ENCODE assay signal across 8 cellular contexts in genomic region chr19:10269333-10270179, GRCh38. TPM values are rescaled to one million over a fixed set of nuclear protein-coding genes. Genes with fewer than 3 reads are reported as not detected.
DNase-seq lines count a peak whose midpoint lies in the region; ATAC-seq and TF ChIP-seq lines count a peak whose summit lies in the region.

No MANE protein-coding gene starts in this region.

- H3K56ac ChIP-seq in IMR-90 (ENCODE audit: extremely low read depth, insufficient read depth, low read length), result no peak overlapping the region

- H3K79me2 ChIP-seq in neural cell (replicated peaks; ENCODE audit: insufficient read depth, low read length), result no peaks in the 10 kb centered on the region

- H3K18ac ChIP-seq in IMR-90 (ENCODE audit: low read depth, low read length), result no peak overlapping the region

- TF ChIP-seq RAD21 in IMR-90 (IDR thresholded peaks at IDR 0.05; ENCODE audit: low read length) (peak; percentile 97), neural cell (conservative IDR thresholded peaks at IDR 0.05) (peak; percentile 92)

- H3K36me3 ChIP-seq in IMR-90 (ENCODE audit: control insufficient read depth, insufficient read depth, low read length) (no peaks in the 10 kb centered on the region), RWPE2 (ENCODE audit: low read depth) (no peaks in the 10 kb centered on the region), neural cell (ENCODE audit: insufficient read depth, low read length) (no peaks in the 10 kb centered on the region)

- H2AK9ac ChIP-seq in IMR-90 (replicated peaks; ENCODE audit: low read depth, low read length, poor library complexity), result peak overlapping the region; percentile 81

- peak overlapping the region; percentile 64 for H2BK120ac ChIP-seq in IMR-90 (ENCODE audit: low read depth, low read length)

- H3K4me3 ChIP-seq in GM12875 (ENCODE audit: low read depth, low read length) (peak overlapping the region; percentile 81), IMR-90 (ENCODE audit: insufficient read depth, low read depth, low read length) (no peak overlapping the region), RWPE2 (ENCODE audit: severe bottlenecking) (peak overlapping the region; percentile 12), fibroblast of villous mesenchyme (ENCODE audit: low read depth, low read length) (peak overlapping the region; percentile 51), neural cell (ENCODE audit: low read length) (peak overlapping the region; percentile 47)

- H3K4me1 ChIP-seq in IMR-90 (ENCODE audit: control insufficient read depth, insufficient read depth, low read length), result peaks cover 3% of the 10 kb centered on the region; the same call in 1 of the 2 replicates
- H3K4me1 ChIP-seq in RWPE2 (ENCODE audit: insufficient read depth, poor library complexity, severe bottlenecking), result no peaks in the 10 kb centered on the region

- H4K8ac ChIP-seq in IMR-90 (ENCODE audit: low read depth in 2 of 2, low read length in 2 of 2), result peak overlapping the region; percentile 64 to 81; a peak in 3 of 4 replicates

- 16% methylated on average over 22 of the region's 59 CpGs; no CpG with 5 or more reads in 1 of the 2 experiments for WGBS in IMR-90 (ENCODE audit: extremely low coverage in 2 of 2, insufficient read length in 1 of 2), 2 experiments

- H3K4me2 ChIP-seq in IMR-90 (ENCODE audit: low read depth, low read length) (peak overlapping the region; percentile 60), neural cell (ENCODE audit: low read length) (no peak overlapping the region)

- H2AK5ac ChIP-seq in IMR-90 (ENCODE audit: low read depth, low read length), result peak overlapping the region; percentile 37; the same call in 1 of the 2 replicates

- no peak overlapping the region for H3K23ac ChIP-seq in IMR-90 (ENCODE audit: low read depth, low read length)

- H2BK15ac ChIP-seq in IMR-90 (ENCODE audit: low read depth, low read length), result no peak overlapping the region; the same call in 2 of the 3 replicates

- no peaks in the 10 kb centered on the region for H4K20me1 ChIP-seq in IMR-90 (ENCODE audit: insufficient read depth, low read length)
- H4K20me1 ChIP-seq in neural cell (ENCODE audit: insufficient read depth), result no peaks in the 10 kb centered on the region

- intact Hi-C loops in IMR-90 (cut with micrococcal nuclease), result loop anchor here (1.0 to 2.0 kb wide), 3 partner anchors 46 to 120 kb away; no protein-coding TSS in a partner anchor

- peak overlapping the region; percentile 41 for H4K91ac ChIP-seq in IMR-90 (ENCODE audit: insufficient read depth, low read depth, low read length)

- peak; percentile 94 for TF ChIP-seq CTCF in GM12875 (IDR thresholded peaks at IDR 0.05; ENCODE audit: borderline replicate concordance, insufficient read depth, low read depth, low read length)
- peak; percentile 97 for TF ChIP-seq CTCF in IMR-90 (conservative IDR thresholded peaks at IDR 0.05; ENCODE audit: low read depth, low read length)
- TF ChIP-seq CTCF in RWPE2 (IDR thresholded peaks at IDR 0.05; ENCODE audit: poor library complexity, severe bottlenecking), result peak; percentile 97
- TF ChIP-seq CTCF in fibroblast of villous mesenchyme (IDR thresholded peaks at IDR 0.05; ENCODE audit: insufficient read depth, low read depth, low read length), result peak; percentile 92
- peak; percentile 91 for TF ChIP-seq CTCF in neural cell (IDR thresholded peaks at IDR 0.05; ENCODE audit: poor library complexity, severe bottlenecking)

- CTCF ChIA-PET in IMR-90 (lab: Yijun Ruan, JAX), result interaction anchor here (0.6 to 1.8 kb wide), 6 partner anchors 22 to 137 kb away, joined by 3 to 12 read pairs (median 4); no protein-coding TSS in a partner anchor

- in situ Hi-C loops in IMR-90 (cut with MboI; ENCODE audit: low sequenced_read_pairs), result no loop called here

- no peak overlapping the region for H3K14ac ChIP-seq in IMR-90 (replicated peaks; ENCODE audit: low read depth, low read length)

- no peak overlapping the region for H3K9ac ChIP-seq in IMR-90 (ENCODE audit: low read depth, low read length)
- no peak overlapping the region for H3K9ac ChIP-seq in neural cell (ENCODE audit: low read length)

- no peaks in the 10 kb centered on the region for H3K9me1 ChIP-seq in IMR-90 (ENCODE audit: insufficient read depth, low read length)

- no peak for TF ChIP-seq POLR2A in IMR-90 (IDR thresholded peaks at IDR 0.05; ENCODE audit: low read depth, low read length)

- ATAC-seq in IMR-90 (ENCODE audit: low read depth) (peak; percentile 89), RWPE2 (ENCODE audit: low read depth) (peak; percentile 74), HG03378 (IDR thresholded peaks at IDR 0.05; ENCODE audit: unreplicated experiment) (no peak)
- peak; percentile 60 for ATAC-seq in stimulated activated naive CD8-positive, alpha-beta T cell treated with anti-CD3 and anti-CD28 coated beads, Interleukin-15, Interleukin-2, amounts not matched to agents 100 U/mL and 50 U/mL, for 24 hours

- POLR2A ChIA-PET in IMR-90 (lab: Charles Lee; ENCODE audit: unreplicated experiment), result no interaction called here

- peak; percentile 65 for DNase-seq in IMR-90
- peak; percentile 72 for DNase-seq in RWPE2 (ENCODE audit: low spot score)
- DNase-seq in activated effector memory CD4-positive, alpha-beta T cell treated with Interleukin-2 at 50 U/mL for 16 hours, result peak; percentile 75
- DNase-seq in fibroblast of villous mesenchyme (ENCODE audit: low read depth), result peak; percentile 73
- DNase-seq in stimulated activated naive CD8-positive, alpha-beta T cell treated with anti-CD3 and anti-CD28 coated beads, Interleukin-15, Interleukin-2, amounts not matched to agents 100 U/mL and 50 U/mL, for 24 hours, result peak; percentile 95

- H3K27me3 ChIP-seq in IMR-90 (ENCODE audit: control insufficient read depth, insufficient read depth, low read length), result no peaks in the 10 kb centered on the region; the same call in 1 of the 2 replicates
- H3K27me3 ChIP-seq in RWPE2 (ENCODE audit: insufficient read depth, poor library complexity, severe bottlenecking), result peaks cover 11% of the 10 kb centered on the region
- H3K27me3 ChIP-seq in neural cell (ENCODE audit: insufficient read depth, low read depth, low read length), result peaks cover 43% of the 10 kb centered on the region

- no peak for TF ChIP-seq EP300 in neural cell (conservative IDR thresholded peaks at IDR 0.05; ENCODE audit: poor library complexity, severe bottlenecking)

- H2AFZ ChIP-seq in IMR-90 (replicated peaks; ENCODE audit: low read length, poor library complexity) (peak overlapping the region; percentile 94), neural cell (ENCODE audit: low read depth, low read length) (no peak overlapping the region)

- no peak overlapping the region for H3K27ac ChIP-seq in IMR-90 (ENCODE audit: insufficient read depth, low read length)
- H3K27ac ChIP-seq in RWPE2 (ENCODE audit: poor library complexity, severe bottlenecking), result no peak overlapping the region
- no peak overlapping the region for H3K27ac ChIP-seq in neural cell (ENCODE audit: low read length)

- no peak overlapping the region for H2BK5ac ChIP-seq in IMR-90 (ENCODE audit: low read depth, low read length, poor library complexity, severe bottlenecking)

- H3F3A ChIP-seq in neural cell (ENCODE audit: insufficient read depth, low read length, poor library complexity, severe bottlenecking), result no peaks in the 10 kb centered on the region

- BruUV-seq in IMR-90 (replicated peaks; lab: Mats Ljungman, UMichigan), result no TSS peak

- peak overlapping the region; percentile 60 for H3K4ac ChIP-seq in IMR-90 (ENCODE audit: low read depth, low read length)

- H3K9me2 ChIP-seq in neural cell (ENCODE audit: insufficient read depth, low read length), result no peaks in the 10 kb centered on the region

- H3K9me3 ChIP-seq in IMR-90 (ENCODE audit: control insufficient read depth, insufficient read depth, low read length) (no peaks in the 10 kb centered on the region), RWPE2 (ENCODE audit: severe bottlenecking) (no peaks in the 10 kb centered on the region), neural cell (ENCODE audit: low read length) (no peaks in the 10 kb centered on the region)

- H2BK20ac ChIP-seq in IMR-90 (ENCODE audit: low read depth, low read length), result no peak overlapping the region

- peak overlapping the region; percentile 49 for H4K5ac ChIP-seq in IMR-90 (ENCODE audit: low read depth, low read length)

- dilution Hi-C loops in IMR-90 (cut with HindIII; ENCODE audit: low sequenced_read_pairs, unreplicated experiment), result no loop called here

- 0 out of 4 replicates have a peak, but pooled peaks cover 0 to 6% of the 10 kb centered on the region in 2 experiments for H3K79me1 ChIP-seq in IMR-90 (ENCODE audit: low read depth in 1 of 2, low read length in 2 of 2)

RNA-seq across cellular contexts. Expression of gene ICAM1, which starts 1.4 kb away (rescaled TPM):
- total RNA-seq in IMR-90 (2012; rRNA removed) (6.9 and 10.6 TPM in 2 replicates), fibroblast of villous mesenchyme (75.1 and 244 TPM in 2 replicates)
- polyA plus RNA-seq in IMR-90 (2012; rRNA removed) (18.3 and 19.1 TPM in 2 replicates), neural cell (not detected in 2 replicates)
- 11.0 and 21.7 TPM in 2 replicates for polyA plus RNA-seq in IMR-90 (2012; cell fraction: cytosol; rRNA removed)
- polyA plus RNA-seq in IMR-90 (2012; cell fraction: nucleus; rRNA removed; ENCODE audit: low replicate concordance), result 16.7 and 18.8 TPM in 2 replicates
- polyA minus RNA-seq in neural cell, result not detected in 2 replicates

RNA-seq across cellular contexts. Expression of gene ICAM4, which starts 17.2 kb away (rescaled TPM):
- 2.3 and 2.5 TPM in 2 replicates for total RNA-seq in IMR-90 (2012; rRNA removed)
- 4.0 TPM in 2 replicates for polyA plus RNA-seq in IMR-90 (2012; rRNA removed)
- 4.6 and 6.4 TPM in 2 replicates for polyA plus RNA-seq in IMR-90 (2012; cell fraction: cytosol; rRNA removed)
- polyA plus RNA-seq in IMR-90 (2012; cell fraction: nucleus; rRNA removed; ENCODE audit: low replicate concordance), result 1.1 and 1.2 TPM in 2 replicates
- 3.2 and 4.7 TPM in 2 replicates for total RNA-seq in fibroblast of villous mesenchyme
- polyA plus RNA-seq in neural cell, result not detected in 2 replicates
- not detected in 2 replicates for polyA minus RNA-seq in neural cell

RNA-seq across cellular contexts. Expression of gene MRPL4, which starts 17.5 kb away (rescaled TPM):
- total RNA-seq in IMR-90 (2012; rRNA removed) (32.8 and 36.4 TPM in 2 replicates), fibroblast of villous mesenchyme (42.3 and 51.5 TPM in 2 replicates)
- polyA plus RNA-seq in IMR-90 (2012; rRNA removed) (108 and 123 TPM in 2 replicates), neural cell (27.1 and 27.2 TPM in 2 replicates)
- polyA plus RNA-seq in IMR-90 (2012; cell fraction: cytosol; rRNA removed), result 136 and 153 TPM in 2 replicates
- polyA plus RNA-seq in IMR-90 (2012; cell fraction: nucleus; rRNA removed; ENCODE audit: low replicate concordance), result 66.4 and 160 TPM in 2 replicates
- 11.6 and 17.8 TPM in 2 replicates for polyA minus RNA-seq in neural cell

RNA-seq across cellular contexts. Expression of gene ICAM5, which starts 20.2 kb away (rescaled TPM):
- total RNA-seq in IMR-90 (2012; rRNA removed) (2.5 and 3.0 TPM in 2 replicates), fibroblast of villous mesenchyme (5.5 and 11.7 TPM in 2 replicates)
- polyA plus RNA-seq in IMR-90 (2012; rRNA removed) (23.9 and 26.5 TPM in 2 replicates), neural cell (2.3 and 4.1 TPM in 2 replicates)
- 13.1 and 22.4 TPM in 2 replicates for polyA plus RNA-seq in IMR-90 (2012; cell fraction: cytosol; rRNA removed)
- 107 and 283 TPM in 2 replicates for polyA plus RNA-seq in IMR-90 (2012; cell fraction: nucleus; rRNA removed; ENCODE audit: low replicate concordance)
- 2.9 and 3.7 TPM in 2 replicates for polyA minus RNA-seq in neural cell

RNA-seq across cellular contexts. Expression of gene S1PR2, which starts 38.4 kb away (rescaled TPM):
- 14.0 and 16.7 TPM in 2 replicates for total RNA-seq in IMR-90 (2012; rRNA removed)
- polyA plus RNA-seq in IMR-90 (2012; rRNA removed), result 15.0 and 16.1 TPM in 2 replicates
- 9.2 and 22.6 TPM in 2 replicates for polyA plus RNA-seq in IMR-90 (2012; cell fraction: cytosol; rRNA removed)
- 14.1 and 14.9 TPM in 2 replicates for polyA plus RNA-seq in IMR-90 (2012; cell fraction: nucleus; rRNA removed; ENCODE audit: low replicate concordance)
- 33.2 and 35.4 TPM in 2 replicates for total RNA-seq in fibroblast of villous mesenchyme
- 6.7 and 7.5 TPM in 2 replicates for polyA plus RNA-seq in neural cell
- 12.2 and 12.3 TPM in 2 replicates for polyA minus RNA-seq in neural cell
